Comparison of ENCODE assay signal across 21 cellular contexts in genomic region chr16:78577597-78577996, GRCh38.
"Had no signal": no experiment of that assay in that cellular context is flagged by ENCODE, and none has a peak within 500 bp of the region (broad histone marks: within the 10 kb centered on the region; RNA-seq: fewer than 3 reads in every experiment).

No MANE protein-coding gene starts in this region.

- H3K27ac ChIP-seq: cardiac muscle cell, parathyroid adenoma, tibial nerve, uterus had no signal

- H3K9me3 Mint-ChIP-seq: activated naive CD4-positive, alpha-beta T cell treated with anti-CD3 and anti-CD28 coated beads, Interleukin-2, amount 10 ng/mL, durations not matched to agents 7 days and 5 days; nephron progenitor cell; T-helper 2 cell treated with Interferon-gamma antibody and Interleukin-4, amounts not matched to agents 5 μg/mL and 100 μg/mL, for 36 hours had no signal

- H3K4me1 ChIP-seq: tibial nerve, uterus had no signal

- H3K4me3 ChIP-seq: cardiac muscle cell, tibial nerve, uterus had no signal

- H3K36me3 ChIP-seq: cardiac muscle cell, tibial nerve, uterus had no signal

- DNase-seq: activated B cell treated with CpG ODN at 0.5 μM for 24 hours; activated CD4-positive, alpha-beta T cell treated with anti-CD3 and anti-CD28 coated beads for 36 hours; activated CD4-positive, alpha-beta T cell treated with anti-CD3 and anti-CD28 coated beads, Interleukin-2, amount 50 U/mL, for 4 hours; activated effector memory CD4-positive, alpha-beta T cell treated with Interleukin-2 at 50 U/mL for 16 hours; activated naive CD4-positive, alpha-beta T cell treated with anti-CD3 and anti-CD28 coated beads, Interleukin-2, amount 10 ng/mL, durations not matched to agents 7 days and 5 days; activated T-cell treated with anti-CD3 and anti-CD28 coated beads, Interleukin-2, amount 50 U/mL, for 48 hours; glutamatergic neuron; hippocampal formation; islet precursor cell; left cardiac atrium; nephron progenitor cell; nucleus accumbens; right cardiac atrium; stimulated activated CD4-positive, alpha-beta T cell treated with anti-CD3 and anti-CD28 coated beads, Interleukin-1b, Interleukin-23, amount 100 ng/mL, for 48 hours; stimulated activated naive CD8-positive, alpha-beta T cell treated with anti-CD3 and anti-CD28 coated beads, Interleukin-15, amount 100 ng/mL, for 72 hours; uterus had no signal

- H3K27ac Mint-ChIP-seq: activated B cell treated with CpG ODN at 0.5 μM for 24 hours; activated CD4-positive, alpha-beta T cell treated with anti-CD3 and anti-CD28 coated beads for 36 hours; activated naive CD4-positive, alpha-beta T cell treated with anti-CD3 and anti-CD28 coated beads, Interleukin-2, amount 10 ng/mL, durations not matched to agents 7 days and 5 days; memory B cell; nephron progenitor cell; stimulated activated naive CD8-positive, alpha-beta T cell treated with anti-CD3 and anti-CD28 coated beads, Interleukin-15, amount 100 ng/mL, for 72 hours; T-helper 2 cell treated with Interferon-gamma antibody and Interleukin-4, amounts not matched to agents 5 μg/mL and 100 μg/mL, for 36 hours had no signal

- H3K27me3 ChIP-seq: cardiac muscle cell, tibial nerve, uterus had no signal

- H3K4me1 Mint-ChIP-seq: activated B cell treated with CpG ODN at 0.5 μM for 24 hours; activated naive CD4-positive, alpha-beta T cell treated with anti-CD3 and anti-CD28 coated beads, Interleukin-2, amount 10 ng/mL, durations not matched to agents 7 days and 5 days; memory B cell had no signal

- H3K9me3 ChIP-seq: tibial nerve, uterus had no signal

- H3K36me3 Mint-ChIP-seq: activated naive CD4-positive, alpha-beta T cell treated with anti-CD3 and anti-CD28 coated beads, Interleukin-2, amount 10 ng/mL, durations not matched to agents 7 days and 5 days had no signal

- H3K4me3 Mint-ChIP-seq: activated B cell treated with CpG ODN at 0.5 μM for 24 hours; activated CD4-positive, alpha-beta T cell treated with anti-CD3 and anti-CD28 coated beads for 36 hours; activated naive CD4-positive, alpha-beta T cell treated with anti-CD3 and anti-CD28 coated beads, Interleukin-2, amount 10 ng/mL, durations not matched to agents 7 days and 5 days; memory B cell; nephron progenitor cell; stimulated activated naive CD8-positive, alpha-beta T cell treated with anti-CD3 and anti-CD28 coated beads, Interleukin-15, amount 100 ng/mL, for 72 hours; T-helper 2 cell treated with Interferon-gamma antibody and Interleukin-4, amounts not matched to agents 5 μg/mL and 100 μg/mL, for 36 hours had no signal

- H3K27me3 Mint-ChIP-seq: activated B cell treated with CpG ODN at 0.5 μM for 24 hours; activated CD4-positive, alpha-beta T cell treated with anti-CD3 and anti-CD28 coated beads for 36 hours; activated naive CD4-positive, alpha-beta T cell treated with anti-CD3 and anti-CD28 coated beads, Interleukin-2, amount 10 ng/mL, durations not matched to agents 7 days and 5 days; memory B cell; stimulated activated naive CD8-positive, alpha-beta T cell treated with anti-CD3 and anti-CD28 coated beads, Interleukin-15, amount 100 ng/mL, for 72 hours had no signal
